14 cellular contexts compared by ENCODE assay signal in the genomic region with DNA sequence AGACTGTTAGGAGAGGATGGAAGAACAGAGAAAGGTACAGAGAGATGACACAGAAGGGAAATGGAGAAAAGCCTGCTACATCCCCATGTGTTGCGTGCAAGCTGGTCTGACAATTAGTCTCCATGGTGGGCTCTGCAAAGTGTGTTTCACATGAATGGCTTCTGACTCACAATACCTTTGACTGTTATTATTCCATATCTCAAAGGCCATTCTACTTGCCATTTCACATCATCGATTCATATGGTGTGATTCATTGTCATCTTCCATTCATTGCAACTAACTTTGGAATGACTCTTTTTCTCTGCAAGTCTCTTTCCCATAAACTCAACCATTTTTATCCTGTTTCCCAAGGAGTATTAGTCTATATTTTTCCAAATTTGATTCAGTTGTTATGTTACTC.
DNase-seq lines count a peak whose midpoint lies in the region; ATAC-seq and TF ChIP-seq lines count a peak whose summit lies in the region.
"Had no signal": no experiment of that assay in that cellular context is flagged by ENCODE, and none has a peak within 500 bp of the region (broad histone marks: within the 10 kb centered on the region; RNA-seq: fewer than 3 reads in every experiment).

No MANE protein-coding gene starts in this region.

- H3K79me1 ChIP-seq in IMR-90 (ENCODE audit: low read depth in 1 of 2, low read length in 2 of 2): peaks cover 5 to 15% of the 10 kb centered on the region in 2 experiments; a peak in 2 of 4 replicates

- peak overlapping the region; percentile 98 for H4K5ac ChIP-seq in IMR-90 (ENCODE audit: low read depth, low read length)

- H3K27ac ChIP-seq in IMR-90 (ENCODE audit: insufficient read depth, low read length): peak overlapping the region; percentile 89; the same call in 1 of the 2 replicates
- H3K27ac ChIP-seq in epithelial cell of prostate: peak overlapping the region; percentile 84
- H3K27ac ChIP-seq in gastrocnemius medialis: no peak overlapping the region
- no peak overlapping the region for H3K27ac ChIP-seq in esophagus muscularis mucosa (replicated peaks in 1 of 4)
- H3K27ac ChIP-seq: colonic mucosa, esophagus squamous epithelium, KMS-11 had no signal

- peak overlapping the region; percentile 55 for H3K14ac ChIP-seq in IMR-90 (replicated peaks; ENCODE audit: low read depth, low read length)

- peak overlapping the region; percentile 50 for H3K4me2 ChIP-seq in IMR-90 (ENCODE audit: low read depth, low read length)
- H3K4me2 ChIP-seq: KMS-11 had no signal

- BruUV-seq in IMR-90 (replicated peaks; lab: Mats Ljungman, UMichigan): no TSS peak

- TF ChIP-seq POLR2A in IMR-90 (IDR thresholded peaks at IDR 0.05; ENCODE audit: low read depth, low read length) (no peak), gastrocnemius medialis (IDR thresholded peaks at IDR 0.05) (no peak), esophagus muscularis mucosa (IDR thresholded peaks at IDR 0.05; ENCODE audit: low read depth) (no peak)

- peak overlapping the region; percentile 18; the same call in 1 of the 2 replicates for H2AK5ac ChIP-seq in IMR-90 (ENCODE audit: low read depth, low read length)

- TF ChIP-seq EP300 in esophagus muscularis mucosa (IDR thresholded peaks at IDR 0.05): no peak

- H3K9me3 ChIP-seq in IMR-90 (ENCODE audit: control insufficient read depth, insufficient read depth, low read length): no peaks in the 10 kb centered on the region
- H3K9me3 ChIP-seq in gastrocnemius medialis: no peaks in the 10 kb centered on the region
- no peaks in the 10 kb centered on the region for H3K9me3 ChIP-seq in esophagus muscularis mucosa
- H3K9me3 ChIP-seq: colonic mucosa, esophagus squamous epithelium had no signal

- peak overlapping the region; percentile 81 for H3K18ac ChIP-seq in IMR-90 (ENCODE audit: low read depth, low read length)

- dilution Hi-C loops in IMR-90 (cut with HindIII; ENCODE audit: low sequenced_read_pairs, unreplicated experiment): no loop called here

- H4K91ac ChIP-seq in IMR-90 (ENCODE audit: insufficient read depth, low read depth, low read length): peak overlapping the region; percentile 73; the same call in 1 of the 2 replicates

- H2AFZ ChIP-seq in IMR-90 (replicated peaks; ENCODE audit: low read length, poor library complexity): no peak overlapping the region

- ATAC-seq in IMR-90 (ENCODE audit: low read depth) (peak; percentile 3; the same call in 1 of the 2 replicates), gastrocnemius medialis (no peak)

- no peak for TF ChIP-seq RAD21 in IMR-90 (IDR thresholded peaks at IDR 0.05; ENCODE audit: low read length)

- H3K4me1 ChIP-seq in IMR-90 (ENCODE audit: control insufficient read depth, insufficient read depth, low read length) (peaks cover 15% of the 10 kb centered on the region), gastrocnemius medialis (no peaks in the 10 kb centered on the region), esophagus muscularis mucosa (peaks cover 0 to 20% (median 13%) of the 10 kb centered on the region in 4 donors)
- H3K4me1 ChIP-seq: colonic mucosa had no signal

- POLR2A ChIA-PET in IMR-90 (lab: Charles Lee; ENCODE audit: unreplicated experiment): no interaction called here

- no peaks in the 10 kb centered on the region for H4K20me1 ChIP-seq in IMR-90 (ENCODE audit: insufficient read depth, low read length)

- H3K9me1 ChIP-seq in IMR-90 (ENCODE audit: insufficient read depth, low read length): peaks cover 14% of the 10 kb centered on the region; the same call in 1 of the 2 replicates

- peak overlapping the region; percentile 100 for H2BK20ac ChIP-seq in IMR-90 (ENCODE audit: low read depth, low read length)

- in situ Hi-C loops in IMR-90 (cut with MboI; ENCODE audit: low sequenced_read_pairs) (no loop called here), gastrocnemius medialis (cut with MboI; ENCODE audit: low sequenced_read_pairs in 4 of 4) (no loop called here)

- 20% methylated on average over 1 of the region's 2 CpGs; no CpG with 5 or more reads in 1 of the 2 experiments for WGBS in IMR-90 (ENCODE audit: extremely low coverage in 2 of 2, insufficient read length in 1 of 2), 2 experiments
- 88% methylated on average over 2 of the region's 2 CpGs for WGBS in esophagus muscularis mucosa

- H3K56ac ChIP-seq in IMR-90 (ENCODE audit: extremely low read depth, insufficient read depth, low read length): peak overlapping the region; percentile 96; the same call in 1 of the 2 replicates

- CTCF ChIA-PET in IMR-90 (lab: Yijun Ruan, JAX): no interaction called here

- peak overlapping the region; percentile 86 to 95; a peak in 3 of 4 replicates for H4K8ac ChIP-seq in IMR-90 (ENCODE audit: low read depth in 2 of 2, low read length in 2 of 2)

- 0 out of 2 replicates have a peak overlapping the region, but pooled peaks have one; percentile 54 for H3K23ac ChIP-seq in IMR-90 (ENCODE audit: low read depth, low read length)

- intact Hi-C loops in IMR-90 (cut with micrococcal nuclease) (no loop called here), gastrocnemius medialis (cut with DNase I; ENCODE audit: low total_unique reads) (no loop called here), esophagus muscularis mucosa (cut with DNase I) (no loop called here)

- peak overlapping the region; percentile 98 for H2BK120ac ChIP-seq in IMR-90 (ENCODE audit: low read depth, low read length)

- H2BK15ac ChIP-seq in IMR-90 (ENCODE audit: low read depth, low read length): peak overlapping the region; percentile 98; the same call in 1 of the 3 replicates

- H3K36me3 ChIP-seq in IMR-90 (ENCODE audit: control insufficient read depth, insufficient read depth, low read length) (no peaks in the 10 kb centered on the region), gastrocnemius medialis (no peaks in the 10 kb centered on the region), esophagus muscularis mucosa (no peaks in the 10 kb centered on the region)
- H3K36me3 ChIP-seq: colonic mucosa, esophagus squamous epithelium had no signal

- H3K4ac ChIP-seq in IMR-90 (ENCODE audit: low read depth, low read length): peak overlapping the region; percentile 91

- no peak overlapping the region for H3K4me3 ChIP-seq in IMR-90 (ENCODE audit: insufficient read depth, low read depth, low read length)
- no peak overlapping the region for H3K4me3 ChIP-seq in retinal pigment epithelial cell (ENCODE audit: low read length)
- H3K4me3 ChIP-seq in gastrocnemius medialis: no peak overlapping the region
- H3K4me3 ChIP-seq in esophagus muscularis mucosa: no peak overlapping the region
- H3K4me3 ChIP-seq: colonic mucosa, esophagus squamous epithelium had no signal

- no peak overlapping the region for H2AK9ac ChIP-seq in IMR-90 (replicated peaks; ENCODE audit: low read depth, low read length, poor library complexity)

- DNase-seq in EH (ENCODE audit: low read depth) (peak; percentile 78), IMR-90 (peak; percentile 95), epithelial cell of prostate (ENCODE audit: low read depth, low spot score) (peak; percentile 37), retinal pigment epithelial cell (ENCODE audit: low read depth) (peak; percentile 30), SHP77 treated with DMSO at 0.1 percent for 48 hours (lab: John Stamatoyannopoulos, UW) (no peak), gastrocnemius medialis (no peak), esophagus muscularis mucosa (ENCODE audit: extremely low spot score) (no peak)
- DNase-seq: activated naive CD8-positive, alpha-beta T cell treated with anti-CD3 and anti-CD28 coated beads, Interleukin-2, amount 10 ng/mL, durations not matched to agents 7 days and 5 days; colonic mucosa; DMS79; esophagus squamous epithelium; NCI-H1436; NCI-H510A treated with DMSO at 0.1 percent for 48 hours had no signal

- no peak overlapping the region for H3K9ac ChIP-seq in IMR-90 (ENCODE audit: low read depth, low read length)
- H3K9ac ChIP-seq: KMS-11 had no signal

- TF ChIP-seq CTCF in IMR-90 (conservative IDR thresholded peaks at IDR 0.05; ENCODE audit: low read depth, low read length) (no peak), retinal pigment epithelial cell (conservative IDR thresholded peaks at IDR 0.05; ENCODE audit: low read depth, low read length) (no peak), gastrocnemius medialis (IDR thresholded peaks at IDR 0.05 in 4 of 5, conservative IDR thresholded peaks at IDR 0.05 in 1 of 5) (no peak), esophagus muscularis mucosa (IDR thresholded peaks at IDR 0.05) (no peak)

- peak overlapping the region; percentile 99 for H2BK5ac ChIP-seq in IMR-90 (ENCODE audit: low read depth, low read length, poor library complexity, severe bottlenecking)

- H3K27me3 ChIP-seq in IMR-90 (ENCODE audit: control insufficient read depth, insufficient read depth, low read length) (no peaks in the 10 kb centered on the region), gastrocnemius medialis (no peaks in the 10 kb centered on the region), esophagus muscularis mucosa (no peaks in the 10 kb centered on the region)
- H3K27me3 ChIP-seq: colonic mucosa, esophagus squamous epithelium had no signal

TF ChIP-seq in IMR-90, 13 proteins besides CTCF, POLR2A, EP300 and RAD21 (continues in another document):
- no peak for TF ChIP-seq MAFK (IDR thresholded peaks at IDR 0.05; ENCODE audit: low read depth, low read length)
- peak; percentile 66 for TF ChIP-seq CEBPB (IDR thresholded peaks at IDR 0.05; ENCODE audit: low read depth, low read length)
- TF ChIP-seq FOS (IDR thresholded peaks at IDR 0.05; ENCODE audit: low read depth, low read length): peak; percentile 60; the same call in 1 of the 2 replicates
- no peak for TF ChIP-seq SMC3 (IDR thresholded peaks at IDR 0.05; ENCODE audit: low read depth, low read length)
- no peak for TF ChIP-seq MAZ (IDR thresholded peaks at IDR 0.05; ENCODE audit: borderline replicate concordance, low read depth, low read length)
- no peak for TF ChIP-seq RFX5 (IDR thresholded peaks at IDR 0.05; ENCODE audit: low read depth, low read length)
- TF ChIP-seq NFE2L2 (IDR thresholded peaks at IDR 0.05; ENCODE audit: low read depth, low read length): no peak
- TF ChIP-seq ELK1 (IDR thresholded peaks at IDR 0.05; ENCODE audit: borderline replicate concordance, low read depth, low read length): no peak
- no peak for TF ChIP-seq CHD1 (IDR thresholded peaks at IDR 0.05; ENCODE audit: low read depth, low read length)
- TF ChIP-seq RCOR1 (IDR thresholded peaks at IDR 0.05; ENCODE audit: insufficient replicate concordance, low read length): no peak
- no peak for TF ChIP-seq MXI1 (IDR thresholded peaks at IDR 0.05; ENCODE audit: borderline replicate concordance, low read depth, low read length)

Comparison
In these comparisons a context has a peak if more than half of its experiments do, and no peak if none do; other contexts are left out.
1. DNase-seq: peak in EH (single experiment), IMR-90 (single experiment), epithelial cell of prostate (single experiment) and retinal pigment epithelial cell (single experiment); none in SHP77 treated with DMSO at 0.1 percent for 48 hours (single experiment), gastrocnemius medialis (0 of 2) and esophagus muscularis mucosa (single experiment).
2. H3K27ac ChIP-seq: peak in IMR-90 (single experiment) and epithelial cell of prostate (single experiment); none in gastrocnemius medialis (0 of 4) and esophagus muscularis mucosa (0 of 4).